In genomic region chr1:46569116-46569515, GRCh38 we compare ENCODE assay signal across 26 cellular contexts. TPM values are rescaled to one million over a fixed set of nuclear protein-coding genes. Genes with fewer than 3 reads are reported as not detected.
"Had no signal": no experiment of that assay in that cellular context is flagged by ENCODE, and none has a peak within 500 bp of the region (broad histone marks: within the 10 kb centered on the region; RNA-seq: fewer than 3 reads in every experiment).

No MANE protein-coding gene starts in this region.

- H3K27me3 ChIP-seq: SJSA1 had no signal

- DNase-seq: Kasumi-1, MM.1S, NCI-H1092 treated with DMSO at 0.1 percent for 48 hours, NCI-H1436, NCI-H187, NCI-H2029, NCI-H2081 treated with DMSO at 0.1 percent for 48 hours, NCI-H2171, NCI-H226, NCI-H446, NCI-H510A, NCI-H524 treated with DMSO at 0.1 percent for 48 hours, NCI-H69, NCI-H774, Right ventricle myocardium superior, RPMI8226, SIG-M5 had no signal

- H3K9me3 ChIP-seq: SJSA1 had no signal

- H3K4me1 Mint-ChIP-seq: IgD-negative memory B cell had no signal

- H3K4me3 ChIP-seq: K562, SJSA1, SK-N-MC had no signal

- H3K4me1 ChIP-seq: SJSA1 had no signal

- H3K9me3 Mint-ChIP-seq: IgD-negative memory B cell had no signal

- FAIRE-seq: HTR-8/SVneo, K562, RCC 7860 had no signal

- H3K4me2 ChIP-seq: KMS-11 had no signal

- ATAC-seq: K562 had no signal

- H3K27me3 Mint-ChIP-seq: IgD-negative memory B cell had no signal

- H3K9ac ChIP-seq: KMS-11 had no signal

- H3K27ac ChIP-seq: HL-60, KMS-11, SJSA1, SK-N-MC had no signal

- H3K4me3 Mint-ChIP-seq: IgD-negative memory B cell had no signal

RNA-seq across cellular contexts. Expression of gene KNCN, which starts 17.7 kb away (rescaled TPM):
- total RNA-seq: K562, M059J, Right ventricle myocardium superior, SJSA1 had no signal
- polyA plus RNA-seq: IgD-negative memory B cell, K562 had no signal
